In the genomic region with DNA sequence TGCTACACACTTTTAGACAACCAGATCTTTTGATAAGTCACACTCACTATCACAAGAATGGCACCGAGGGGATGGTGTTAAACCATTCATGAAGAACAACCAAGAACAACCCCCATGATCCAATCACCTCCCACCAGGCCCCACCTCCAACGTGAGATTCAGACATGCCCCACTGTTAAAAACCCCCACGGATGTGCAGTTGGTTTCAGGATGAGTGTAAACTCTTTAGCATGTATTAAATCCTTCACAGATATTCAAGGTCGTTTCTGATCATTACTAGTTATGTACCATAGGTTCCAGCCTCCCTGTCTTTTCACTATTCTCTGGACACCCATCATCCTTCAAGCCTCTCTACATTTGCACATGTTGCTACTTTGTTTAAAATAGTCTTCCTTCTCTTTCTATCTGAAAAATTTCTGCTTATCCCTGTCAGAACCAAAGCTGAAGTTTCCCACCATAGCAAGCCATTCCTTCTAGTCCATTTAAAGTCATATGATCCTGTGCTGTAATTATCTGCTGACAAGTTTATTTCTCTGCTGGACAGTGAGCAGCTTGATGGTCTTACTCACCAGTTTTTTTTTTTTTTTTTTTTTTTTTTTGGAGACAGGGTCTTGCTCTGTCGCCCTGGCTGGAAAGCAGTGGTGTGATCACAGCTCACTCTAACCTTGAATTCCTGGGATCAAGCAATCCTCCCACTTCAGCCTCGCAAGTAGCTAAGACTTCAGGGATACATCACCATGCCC, we compare ENCODE assay signal across 15 cellular contexts. TPM values are rescaled to one million over a fixed set of nuclear protein-coding genes. Genes with fewer than 3 reads are reported as not detected.
DNase-seq lines count a peak whose midpoint lies in the region; ATAC-seq, FAIRE-seq and TF ChIP-seq lines count a peak whose summit lies in the region.
"Had no signal": no experiment of that assay in that cellular context is flagged by ENCODE, and none has a peak within 500 bp of the region (broad histone marks: within the 10 kb centered on the region; RNA-seq: fewer than 3 reads in every experiment).

No MANE protein-coding gene starts in this region.

- H3K27ac Mint-ChIP-seq in activated CD8-positive, alpha-beta T cell treated with anti-CD3 and anti-CD28 coated beads for 36 hours, result no peak overlapping the region
- no peak overlapping the region for H3K27ac Mint-ChIP-seq in activated CD8-positive, alpha-beta T cell treated with anti-CD3 and anti-CD28 coated beads, Interleukin-2, amount 10 ng/mL, durations not matched to agents 7 days and 5 days
- H3K27ac Mint-ChIP-seq in endodermal cell, result no peak overlapping the region
- H3K27ac Mint-ChIP-seq: CD14-positive monocyte; CD8-positive, alpha-beta T cell had no signal

- H3K27ac ChIP-seq in HEK293 (ENCODE audit: extremely low read depth, low read depth, low read length) (no peak overlapping the region), GM12878 (ENCODE audit: control insufficient read depth, insufficient read depth) (no peak overlapping the region), endodermal cell (ENCODE audit: low read depth, low read length) (no peak overlapping the region)
- H3K27ac ChIP-seq: 22Rv1 had no signal

- no peak for FAIRE-seq in GM12878 (lab: Jason Lieb, UNC)

- H3K4me2 ChIP-seq in GM12878 (ENCODE audit: control insufficient read depth, insufficient read depth), result no peak overlapping the region

- SMC1A ChIA-PET in GM12878 (lab: Charles Lee; ENCODE audit: uncharacterized antibody, unreplicated experiment), result interaction anchor here (0.7 kb wide), 2 partner anchors 9 to 195 kb away, joined by 3 read pairs; no protein-coding TSS in a partner anchor

- RAD21 ChIA-PET in GM12878 (lab: Charles Lee; ENCODE audit: unreplicated experiment), result no interaction called here

- no peaks in the 10 kb centered on the region for H3K79me2 ChIP-seq in GM12878 (ENCODE audit: control insufficient read depth, insufficient read depth, low read length)

- in situ Hi-C loops in GM12878 (cut with MboI), result no loop called here

- no peaks in the 10 kb centered on the region for H3K27me3 Mint-ChIP-seq in activated CD8-positive, alpha-beta T cell treated with anti-CD3 and anti-CD28 coated beads for 36 hours
- H3K27me3 Mint-ChIP-seq in activated CD8-positive, alpha-beta T cell treated with anti-CD3 and anti-CD28 coated beads, Interleukin-2, amount 10 ng/mL, durations not matched to agents 7 days and 5 days (ENCODE audit: low read depth), result no peaks in the 10 kb centered on the region
- no peaks in the 10 kb centered on the region for H3K27me3 Mint-ChIP-seq in endodermal cell (ENCODE audit: insufficient read depth)

- no peak overlapping the region for H3K4me3 Mint-ChIP-seq in activated CD8-positive, alpha-beta T cell treated with anti-CD3 and anti-CD28 coated beads for 36 hours
- no peak overlapping the region for H3K4me3 Mint-ChIP-seq in activated CD8-positive, alpha-beta T cell treated with anti-CD3 and anti-CD28 coated beads, Interleukin-2, amount 10 ng/mL, durations not matched to agents 7 days and 5 days
- no peak overlapping the region for H3K4me3 Mint-ChIP-seq in endodermal cell
- H3K4me3 Mint-ChIP-seq: CD14-positive monocyte; CD8-positive, alpha-beta T cell had no signal

- H3K4me1 ChIP-seq in HEK293 (ENCODE audit: control insufficient read depth, insufficient read depth, low read length) (no peaks in the 10 kb centered on the region), GM12878 (ENCODE audit: control insufficient read depth, insufficient read depth, low read length) (no peaks in the 10 kb centered on the region), endodermal cell (ENCODE audit: control insufficient read depth, insufficient read depth, low read length) (no peaks in the 10 kb centered on the region)

- no peak for TF ChIP-seq CTCF in activated CD8-positive, alpha-beta T cell treated with anti-CD3 and anti-CD28 coated beads for 36 hours (IDR thresholded peaks at IDR 0.05)
- TF ChIP-seq CTCF in HEK293 (tag by site-specific recombination; IDR thresholded peaks at IDR 0.05) (no peak), GM12878 (IDR thresholded peaks at IDR 0.05 in 2 of 3, conservative IDR thresholded peaks at IDR 0.05 in 1 of 3; ENCODE audit: control insufficient read depth in 2 of 3, extremely low read depth in 1 of 3, insufficient read depth in 1 of 3, low read depth in 3 of 3, low read length in 3 of 3) (no peak), endodermal cell (conservative IDR thresholded peaks at IDR 0.05) (no peak)

- TF ChIP-seq RAD21 in GM12878 (IDR thresholded peaks at IDR 0.05; ENCODE audit: insufficient read depth, low read depth, low read length), result no peak

- peaks cover 5% of the 10 kb centered on the region for H3K9me3 Mint-ChIP-seq in activated CD8-positive, alpha-beta T cell treated with anti-CD3 and anti-CD28 coated beads for 36 hours
- peaks cover 4% of the 10 kb centered on the region for H3K9me3 Mint-ChIP-seq in activated CD8-positive, alpha-beta T cell treated with anti-CD3 and anti-CD28 coated beads, Interleukin-2, amount 10 ng/mL, durations not matched to agents 7 days and 5 days (ENCODE audit: insufficient read depth)
- H3K9me3 Mint-ChIP-seq in endodermal cell, result peaks cover 31% of the 10 kb centered on the region

- TF ChIP-seq POLR2A in GM12878 (IDR thresholded peaks at IDR 0.05; ENCODE audit: low read depth, low read length), result no peak

- H3K36me3 Mint-ChIP-seq in activated CD8-positive, alpha-beta T cell treated with anti-CD3 and anti-CD28 coated beads for 36 hours (ENCODE audit: low read depth), result no peaks in the 10 kb centered on the region
- H3K36me3 Mint-ChIP-seq in activated CD8-positive, alpha-beta T cell treated with anti-CD3 and anti-CD28 coated beads, Interleukin-2, amount 10 ng/mL, durations not matched to agents 7 days and 5 days (ENCODE audit: low read depth), result no peaks in the 10 kb centered on the region
- H3K36me3 Mint-ChIP-seq in endodermal cell (ENCODE audit: low read depth), result peaks cover 2% of the 10 kb centered on the region
- H3K36me3 Mint-ChIP-seq: CD14-positive monocyte; CD8-positive, alpha-beta T cell had no signal

- 8% methylated on average over 5 of the region's 6 CpGs for WGBS in GM12878 (ENCODE audit: insufficient coverage, insufficient replicate concordance, low lambda C conversion rate, missing lambda C conversion rate)
- 87 to 97% methylated on average over 4 to 6 of the region's 6 CpGs for WGBS in endodermal cell (ENCODE audit: insufficient coverage in 1 of 2, insufficient read length in 1 of 2), 2 experiments

- H2AFZ ChIP-seq in GM12878 (ENCODE audit: control insufficient read depth, low read depth, low read length), result no peak overlapping the region

- peak; percentile 13 for DNase-seq in activated CD8-positive, alpha-beta T cell treated with anti-CD3 and anti-CD28 coated beads for 36 hours
- DNase-seq in activated CD8-positive, alpha-beta T cell treated with anti-CD3 and anti-CD28 coated beads, Interleukin-2, amount 10 ng/mL, durations not matched to agents 7 days and 5 days, result no peak
- DNase-seq in GM12878 (ENCODE audit: low read depth, low spot score), result no peak
- DNase-seq in endodermal cell, result no peak
- no peak for DNase-seq in HT-29 (ENCODE audit: low spot score)
- DNase-seq in hypothalamus (lab: John Stamatoyannopoulos, UW), result no peak
- DNase-seq: CD8-positive, alpha-beta T cell; COR-L47; DMS53; GF-D8; HCEC 1CT had no signal

- H3K4me3 ChIP-seq in HEK293 (ENCODE audit: low read depth, low read length) (no peak overlapping the region), GM12878 (no peak overlapping the region), endodermal cell (ENCODE audit: low read length) (no peak overlapping the region)

- no peak overlapping the region for H3K9ac ChIP-seq in GM12878 (ENCODE audit: control insufficient read depth, insufficient read depth, low read length)
- no peak overlapping the region for H3K9ac ChIP-seq in endodermal cell (ENCODE audit: extremely low read depth, low read length, poor library complexity, severe bottlenecking)

- H3K27me3 ChIP-seq in GM12878 (replicated peaks in 1 of 2; ENCODE audit: control insufficient read depth in 2 of 2, insufficient read depth in 2 of 2, low read length in 1 of 2) (no peaks in the 10 kb centered on the region), endodermal cell (ENCODE audit: control insufficient read depth, insufficient read depth, low read length, poor library complexity, severe bottlenecking) (no peaks in the 10 kb centered on the region)

- H4K20me1 ChIP-seq in GM12878 (ENCODE audit: control insufficient read depth, insufficient read depth), result no peaks in the 10 kb centered on the region

- TF ChIP-seq EP300 in GM12878 (IDR thresholded peaks at IDR 0.05; ENCODE audit: borderline replicate concordance in 1 of 2, control insufficient read depth in 1 of 2, low read depth in 2 of 2, low read length in 2 of 2), result no peak

- no TSS peak for BruUV-seq in GM12878 (replicated peaks; lab: Mats Ljungman, UMichigan)

- ATAC-seq in activated CD8-positive, alpha-beta T cell treated with anti-CD3 and anti-CD28 coated beads for 36 hours, result no peak
- ATAC-seq in activated CD8-positive, alpha-beta T cell treated with anti-CD3 and anti-CD28 coated beads, Interleukin-2, amount 10 ng/mL, durations not matched to agents 7 days and 5 days, result no peak
- ATAC-seq in GM12878 (peak; percentile 73), HG03457 (IDR thresholded peaks at IDR 0.05; ENCODE audit: unreplicated experiment) (no peak)
- ATAC-seq: CD8-positive, alpha-beta T cell had no signal

- intact Hi-C loops in activated CD8-positive, alpha-beta T cell treated with anti-CD3 and anti-CD28 coated beads for 36 hours (cut with micrococcal nuclease), result no loop called here
- intact Hi-C loops in GM12878 (cut with micrococcal nuclease; ENCODE audit: unreplicated experiment), result no loop called here

- H3K9me3 ChIP-seq in HEK293 (ENCODE audit: control insufficient read depth, insufficient read depth, low read depth, low read length) (no peaks in the 10 kb centered on the region), GM12878 (replicated peaks; ENCODE audit: control insufficient read depth, insufficient read depth, low read length) (no peaks in the 10 kb centered on the region; the same call in 2 of the 3 replicates), endodermal cell (ENCODE audit: control insufficient read depth, low read length) (peaks cover 26% of the 10 kb centered on the region)

- CTCF ChIA-PET in activated CD8-positive, alpha-beta T cell treated with anti-CD3 and anti-CD28 coated beads for 36 hours (lab: Charles Lee), result no interaction called here
- CTCF ChIA-PET in activated CD8-positive, alpha-beta T cell treated with anti-CD3 and anti-CD28 coated beads, Interleukin-2, amount 10 ng/mL, durations not matched to agents 7 days and 5 days (lab: Charles Lee), result no interaction called here
- CTCF ChIA-PET in HEK293 (lab: Yijun Ruan, JAX), result interaction anchor here (0.7 kb wide), 1 partner anchor 196 kb away, joined by 3 read pairs; no protein-coding TSS in a partner anchor
- CTCF ChIA-PET in GM12878 (lab: Yijun Ruan, JAX), result no interaction called here

- H3K36me3 ChIP-seq in HEK293 (ENCODE audit: control insufficient read depth in 2 of 2, insufficient read depth in 1 of 2, low read length in 2 of 2) (no peaks in the 10 kb centered on the region), GM12878 (ENCODE audit: control insufficient read depth in 2 of 2, insufficient read depth in 2 of 2, low read length in 1 of 2) (no peaks in the 10 kb centered on the region), endodermal cell (ENCODE audit: control insufficient read depth, insufficient read depth, low read length) (no peaks in the 10 kb centered on the region)

- no peaks in the 10 kb centered on the region for H3K4me1 Mint-ChIP-seq in activated CD8-positive, alpha-beta T cell treated with anti-CD3 and anti-CD28 coated beads for 36 hours (ENCODE audit: low read depth)
- H3K4me1 Mint-ChIP-seq in activated CD8-positive, alpha-beta T cell treated with anti-CD3 and anti-CD28 coated beads, Interleukin-2, amount 10 ng/mL, durations not matched to agents 7 days and 5 days (ENCODE audit: low read depth), result no peaks in the 10 kb centered on the region
- H3K4me1 Mint-ChIP-seq in endodermal cell, result peaks cover 6% of the 10 kb centered on the region
- H3K4me1 Mint-ChIP-seq: CD14-positive monocyte had no signal

- POLR2A ChIA-PET in activated CD8-positive, alpha-beta T cell treated with anti-CD3 and anti-CD28 coated beads for 36 hours (lab: Charles Lee), result no interaction called here
- POLR2A ChIA-PET in activated CD8-positive, alpha-beta T cell treated with anti-CD3 and anti-CD28 coated beads, Interleukin-2, amount 10 ng/mL, durations not matched to agents 7 days and 5 days (lab: Charles Lee), result no interaction called here
- POLR2A ChIA-PET in HEK293 (lab: Yijun Ruan, JAX), result interaction anchor here (0.6 kb wide), 1 partner anchor 1000 kb away, joined by 3 read pairs; no protein-coding TSS in a partner anchor
- POLR2A ChIA-PET in GM12878 (lab: Charles Lee), result no interaction called here

RNA-seq across cellular contexts. Expression of gene MAP10, which starts 36.8 kb away (rescaled TPM):
- 1 to 10 TPM; 1.3 to 1.5 TPM for total RNA-seq in activated CD8-positive, alpha-beta T cell treated with anti-CD3 and anti-CD28 coated beads for 36 hours
- total RNA-seq in activated CD8-positive, alpha-beta T cell treated with anti-CD3 and anti-CD28 coated beads, Interleukin-2, amount 10 ng/mL, durations not matched to agents 7 days and 5 days, result 1 to 10 TPM; 3.1 TPM
- 9.4 and 10.5 TPM in 2 replicates for total RNA-seq in GM12878 (2013; cell fraction: nucleolus; rRNA removed)
- total RNA-seq in GM12878 (2014; rRNA removed) (3.9 and 4.7 TPM in 2 replicates), GM12878 (2014; rRNA removed; fragmentation: Illumina TruSeq; extraction: Trizol) (4.2 TPM in 2 replicates), GM12878 (2021) (4.4 and 4.7 TPM in 2 replicates), endodermal cell (1 to 10 TPM; 2.9 to 3.9 TPM)
- polyA plus RNA-seq in GM12878 (2011; ENCODE audit: low read depth), result 1.3 TPM
- polyA plus RNA-seq in GM12878 (2011; rRNA removed) (4.3 and 5.7 TPM in 2 replicates), GM12878 (2014; fragmentation: Illumina TruSeq; extraction: Trizol) (5.0 and 6.3 TPM in 2 replicates), GM12878 (2014; fragmentation: Nextera tagmentation; extraction: Ambion mirVana) (1 to 10 TPM in 1 of 2 experiments, under 1 TPM in 1; 0.85 to 1.3 TPM), GM12878 (2014; rRNA removed) (3.0 and 4.2 TPM in 2 replicates), GM12878 (2016; fragmentation: Nextera tagmentation; extraction: Ambion mirVana) (1 to 10 TPM; 4.5 to 5.0 TPM)
- polyA plus RNA-seq in GM12878 (2011; cell fraction: cytosol; rRNA removed), result 1.6 and 2.1 TPM in 2 replicates
- 6.9 and 7.2 TPM in 2 replicates for polyA plus RNA-seq in GM12878 (2011; cell fraction: nucleus; rRNA removed)
- polyA plus RNA-seq in GM12878 (2012), result 2.6 and 2.7 TPM in 2 replicates
- polyA minus RNA-seq in GM12878 (2011; rRNA and poly(A)+ RNA removed), result 3.5 and 4.2 TPM in 2 replicates
- 1.8 and 2.1 TPM in 2 replicates for polyA minus RNA-seq in GM12878 (2011; cell fraction: cytosol; rRNA and poly(A)+ RNA removed)
- polyA minus RNA-seq in GM12878 (2011; cell fraction: nucleus; rRNA and poly(A)+ RNA removed), result 11.4 and 15.4 TPM in 2 replicates
- 3.1 TPM for polyA plus RNA-seq in endodermal cell (2013, experiment 1 of 2)
- 3.3 TPM for polyA plus RNA-seq in endodermal cell (2013, experiment 2 of 2)
- total RNA-seq in HT-29 (2014; rRNA removed; shearing (Covaris generic)), result not detected in 2 replicates
